ENCODE assay signal across 8 cellular contexts in the genomic region with DNA sequence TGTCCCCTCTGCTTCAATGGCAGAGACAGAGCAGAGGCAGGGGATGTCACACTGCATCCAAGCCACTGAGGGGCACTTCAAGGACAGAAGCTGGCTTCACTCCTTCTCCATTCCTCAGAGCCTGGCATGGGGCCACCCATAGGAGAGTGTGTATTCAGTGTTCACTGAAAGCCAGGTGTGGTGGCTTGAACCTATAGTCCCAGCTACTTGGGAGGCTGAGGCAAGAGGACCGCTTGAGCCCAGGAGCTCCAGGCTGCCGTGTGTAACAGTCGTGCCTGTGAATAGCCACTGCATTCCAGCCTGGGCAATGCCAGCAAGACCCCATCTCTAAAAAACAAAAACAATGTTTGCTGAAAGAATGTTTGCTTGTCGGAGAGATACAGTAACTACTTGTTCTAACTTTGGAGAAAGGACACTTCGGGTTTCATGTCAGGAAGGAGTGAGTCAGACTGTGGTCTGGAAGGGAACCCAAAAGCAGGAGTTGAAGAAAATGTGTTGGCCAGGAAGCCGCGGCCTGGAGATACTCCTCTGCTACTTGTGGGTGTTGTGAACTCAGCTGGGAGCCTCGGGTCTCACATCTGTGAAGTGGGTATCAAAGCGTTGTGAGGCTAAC. TPM values are rescaled to one million over a fixed set of nuclear protein-coding genes. Genes with fewer than 3 reads are reported as not detected.
DNase-seq lines count a peak whose midpoint lies in the region; ATAC-seq and TF ChIP-seq lines count a peak whose summit lies in the region.
"Had no signal": no experiment of that assay in that cellular context is flagged by ENCODE, and none has a peak within 500 bp of the region (broad histone marks: within the 10 kb centered on the region; RNA-seq: fewer than 3 reads in every experiment).

No MANE protein-coding gene starts in this region.

- H3K4me1 ChIP-seq in transverse colon, result peaks cover 44 to 88% (median 65%) of the 10 kb centered on the region in 4 donors

- TF ChIP-seq EP300 in transverse colon (IDR thresholded peaks at IDR 0.05; ENCODE audit: low read depth), result peak; percentile 65

- intact Hi-C loops in transverse colon (cut with DNase I; ENCODE audit: low total_unique reads), result loop anchor here (5.0 kb wide), 1 partner anchor 160 kb away; no protein-coding TSS in a partner anchor
- intact Hi-C loops in dorsolateral prefrontal cortex (cut with DNase I), result no loop called here

- WGBS in transverse colon (ENCODE audit: low coverage in 1 of 2), 2 donors, result 42% methylated on average over 9 of the region's 9 CpGs; no CpG with 5 or more reads in 1 of the 2 donors

- H3K27ac ChIP-seq in transverse colon (peak overlapping the region; percentile 69 to 90 (median 86)), dorsolateral prefrontal cortex (peak overlapping the region in 5 of 59 donors; percentile 3 to 97 (median 29))
- H3K27ac ChIP-seq: SK-N-MC had no signal

- H3K27me3 ChIP-seq in MG63 (no peaks in the 10 kb centered on the region), transverse colon (no peaks in the 10 kb centered on the region), dorsolateral prefrontal cortex (no peaks in the 10 kb centered on the region)

- TF ChIP-seq CTCF in transverse colon (IDR thresholded peaks at IDR 0.05) (no peak), dorsolateral prefrontal cortex (IDR thresholded peaks at IDR 0.05 in 54 of 56, conservative IDR thresholded peaks at IDR 0.05 in 2 of 56; ENCODE audit: low read depth in 1 of 56, partially characterized antibody in 56 of 56) (no peak)

- H3K36me3 ChIP-seq in MG63, result no peaks in the 10 kb centered on the region; the same call in 1 of the 2 replicates
- no peaks in the 10 kb centered on the region for H3K36me3 ChIP-seq in transverse colon

- H3K9me3 ChIP-seq in MG63, result no peaks in the 10 kb centered on the region
- H3K9me3 ChIP-seq in transverse colon, result no peaks in the 10 kb centered on the region

- H3K4me3 ChIP-seq in MG63 (no peak overlapping the region), transverse colon (no peak overlapping the region), dorsolateral prefrontal cortex (no peak overlapping the region)
- H3K4me3 ChIP-seq: SK-N-MC had no signal

- DNase-seq in MG63, result peak; percentile 91
- DNase-seq in activated CD4-positive, alpha-beta T cell treated with anti-CD3 and anti-CD28 coated beads for 48 hours, result peak; percentile 67
- DNase-seq in dedifferentiated amniotic fluid mesenchymal stem cell (ENCODE audit: extremely low spot score), result peak; percentile 90
- DNase-seq in non-pigmented ciliary epithelial cell (ENCODE audit: low read depth), result peak; percentile 90
- DNase-seq in transverse colon, result peak; percentile 59
- no peak for DNase-seq in dorsolateral prefrontal cortex

- TF ChIP-seq POLR2A in transverse colon (IDR thresholded peaks at IDR 0.05), result peak; percentile 21

- in situ Hi-C loops in transverse colon (cut with MboI; ENCODE audit: low pct_ligation_motif_present in 1 of 4, low pct_unique_long_range_greater_than_20kb in 1 of 4, low sequenced_read_pairs in 3 of 4), result no loop called here

- no peak for ATAC-seq in GM19351 (IDR thresholded peaks at IDR 0.05; ENCODE audit: unreplicated experiment)

RNA-seq across cellular contexts. Expression of a gene that starts 43.4 kb away (rescaled TPM):
- total RNA-seq in MG63 (2014; rRNA removed; shearing (Covaris generic); ENCODE audit: low replicate concordance), result 4.8 and 5.7 TPM in 2 replicates
- total RNA-seq in transverse colon (10 to 100 TPM in 1 of 4 donors, 1 to 10 TPM in 3; 2.2 to 11.3 (median 5.3) TPM), dorsolateral prefrontal cortex (10 to 100 TPM in 6 of 120 experiments, 1 to 10 TPM in 114; 1.8 to 15.7 (median 5.8) TPM)

Comparison
In these comparisons a context has a peak if more than half of its experiments do, and no peak if none do; other contexts are left out.
1. DNase-seq: peak in MG63 (single experiment), activated CD4-positive, alpha-beta T cell treated with anti-CD3 and anti-CD28 coated beads for 48 hours (single experiment), dedifferentiated amniotic fluid mesenchymal stem cell (single experiment), non-pigmented ciliary epithelial cell (single experiment) and transverse colon (single experiment); none in dorsolateral prefrontal cortex (0 of 10).